In the genomic region with DNA sequence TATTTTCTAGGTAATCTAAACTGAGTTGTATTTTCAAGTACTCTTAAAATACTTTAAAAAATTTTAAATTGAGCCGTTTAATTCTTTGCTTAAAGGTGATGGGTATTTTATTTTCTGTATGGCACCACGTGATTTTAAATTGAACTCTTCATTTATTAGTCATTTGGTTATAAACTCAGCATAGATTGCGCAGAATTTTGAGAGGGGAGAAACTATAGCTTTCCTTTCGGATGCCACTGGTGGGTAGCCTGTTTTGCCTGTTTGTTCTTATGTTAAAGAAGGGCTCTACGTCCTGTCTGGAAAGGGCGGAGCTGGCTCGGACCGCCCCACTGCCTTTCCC, we compare ENCODE assay signal across 8 cellular contexts. TPM values are rescaled to one million over a fixed set of nuclear protein-coding genes. Genes with fewer than 3 reads are reported as not detected.
DNase-seq lines count a peak whose midpoint lies in the region; ATAC-seq, FAIRE-seq and TF ChIP-seq lines count a peak whose summit lies in the region.

No MANE protein-coding gene starts in this region.

- H3K9ac ChIP-seq in HUES6 (ENCODE audit: low read length) = no peak overlapping the region

- H3K27me3 ChIP-seq in HUES6 (ENCODE audit: control insufficient read depth, insufficient read depth, low read length) (no peaks in the 10 kb centered on the region), bronchial epithelial cell (ENCODE audit: control insufficient read depth, insufficient read depth, low read length) (no peaks in the 10 kb centered on the region), muscle layer of duodenum (ENCODE audit: low read depth, low read length) (no peaks in the 10 kb centered on the region)

- FAIRE-seq in bronchial epithelial cell (lab: Jason Lieb, UNC) = no peak

- TF ChIP-seq CTCF in 22Rv1 (IDR thresholded peaks at IDR 0.05) (no peak), bronchial epithelial cell (IDR thresholded peaks at IDR 0.05; ENCODE audit: insufficient read depth, low read length, severe bottlenecking) (no peak)

- H3K9me3 ChIP-seq in HUES6 (ENCODE audit: control insufficient read depth, insufficient read depth, low read depth, low read length) (no peaks in the 10 kb centered on the region), muscle layer of duodenum (ENCODE audit: control insufficient read depth in 1 of 2, low read length in 2 of 2) (no peaks in the 10 kb centered on the region)

- H3K4me1 ChIP-seq in HUES6 (ENCODE audit: control insufficient read depth, insufficient read depth, low read length) (peaks cover 12% of the 10 kb centered on the region), muscle layer of duodenum (ENCODE audit: control insufficient read depth in 1 of 2, insufficient read depth in 2 of 2, low read length in 2 of 2) (peaks cover 0 to 8% of the 10 kb centered on the region in 2 donors)

- ATAC-seq in GM19455 (IDR thresholded peaks at IDR 0.05; ENCODE audit: unreplicated experiment) (no peak), HG03442 (IDR thresholded peaks at IDR 0.05; ENCODE audit: unreplicated experiment) (no peak), GM21619 (IDR thresholded peaks at IDR 0.05; ENCODE audit: unreplicated experiment) (no peak)

- H3K4me3 ChIP-seq in HUES6 (ENCODE audit: low read depth, low read length) (peak overlapping the region; percentile 51), bronchial epithelial cell (ENCODE audit: low read depth, low read length) (peak overlapping the region; percentile 8), muscle layer of duodenum (ENCODE audit: low read depth in 1 of 2, low read length in 2 of 2) (peak overlapping the region; percentile 55 to 76)

- H3K36me3 ChIP-seq in HUES6 (ENCODE audit: control insufficient read depth, insufficient read depth, low read length) (peaks cover 53% of the 10 kb centered on the region), bronchial epithelial cell (ENCODE audit: control insufficient read depth, insufficient read depth, low read length) (peaks cover 1% of the 10 kb centered on the region), muscle layer of duodenum (ENCODE audit: control insufficient read depth in 1 of 2, insufficient read depth in 2 of 2, low read length in 2 of 2) (peaks cover 8 to 37% of the 10 kb centered on the region in 2 donors)

- no peak for DNase-seq in bronchial epithelial cell (ENCODE audit: low read depth)
- DNase-seq in stimulated activated naive CD4-positive, alpha-beta T cell (lab: John Stamatoyannopoulos, UW) = no peak

- H3K27ac ChIP-seq in 22Rv1 = peak overlapping the region; percentile 67
- H3K27ac ChIP-seq in HUES6 (ENCODE audit: low read depth, low read length) = peak overlapping the region; percentile 60; the same call in 1 of the 2 replicates
- H3K27ac ChIP-seq in muscle layer of duodenum (ENCODE audit: low read length) = peak overlapping the region; percentile 80

RNA-seq across cellular contexts. Expression of a gene that starts 0.4 kb away (rescaled TPM):
- 12.6 and 14.3 TPM in 2 replicates for total RNA-seq in bronchial epithelial cell

RNA-seq across cellular contexts. Expression of a gene that starts 22.6 kb away (rescaled TPM):
- 84.5 and 90.8 TPM in 2 replicates for total RNA-seq in bronchial epithelial cell

RNA-seq across cellular contexts. Expression of a gene that starts 34.2 kb away (rescaled TPM):
- 216 and 486 TPM in 2 replicates for total RNA-seq in bronchial epithelial cell

Comparison
In these comparisons a context has a peak if more than half of its experiments do, and no peak if none do; other contexts are left out.
1. H3K4me3 ChIP-seq: peak in every context shown above with its lines; median percentile 66 in muscle layer of duodenum; 51 in HUES6; 8 in bronchial epithelial cell.